36 cellular contexts compared by ENCODE assay signal in genomic region chr21:42133131-42133530, GRCh38.
"Had no signal": no experiment of that assay in that cellular context is flagged by ENCODE, and none has a peak within 500 bp of the region (broad histone marks: within the 10 kb centered on the region; RNA-seq: fewer than 3 reads in every experiment).

No MANE protein-coding gene starts in this region.

- DNase-seq: Karpas-422, Kasumi-1, KG1, MG63, MM.1S, MV-4-11, NCI-H1048, NCI-H1092, NCI-H1092 treated with DMSO at 0.1 percent for 48 hours, NCI-H1105, NCI-H1105 treated with DMSO at 0.1 percent for 48 hours, NCI-H1417, NCI-H1417 treated with DMSO at 0.1 percent for 48 hours, NCI-H1436, NCI-H1436 treated with DMSO at 0.1 percent for 48 hours, NCI-H146, NCI-H1694, NCI-H1694 treated with DMSO at 0.1 percent for 48 hours, NCI-H187, NCI-H187 treated with DMSO at 0.1 percent for 48 hours, NCI-H1930, NCI-H2029, NCI-H2081, NCI-H2081 treated with DMSO at 0.1 percent for 48 hours, NCI-H2107, NCI-H2171, NCI-H2171 treated with DMSO at 0.1 percent for 48 hours, NCI-H2227 treated with DMSO at 0.1 percent for 48 hours, NCI-H226, NCI-H345, NCI-H446, NCI-H446 treated with DMSO at 0.1 percent for 48 hours, NCI-H510A, NCI-H510A treated with DMSO at 0.1 percent for 48 hours, NCI-H524 had no signal

- H3K36me3 ChIP-seq: MG63 had no signal

- H3K4me3 ChIP-seq: MG63 had no signal

- H3K4me2 ChIP-seq: KMS-11 had no signal

- H3K9ac ChIP-seq: KMS-11 had no signal

- H3K27me3 ChIP-seq: MG63 had no signal

- H3K9me3 ChIP-seq: MG63 had no signal

- H3K27ac ChIP-seq: KMS-11 had no signal
